ENCODE assay signal across 8 cellular contexts in the genomic region with DNA sequence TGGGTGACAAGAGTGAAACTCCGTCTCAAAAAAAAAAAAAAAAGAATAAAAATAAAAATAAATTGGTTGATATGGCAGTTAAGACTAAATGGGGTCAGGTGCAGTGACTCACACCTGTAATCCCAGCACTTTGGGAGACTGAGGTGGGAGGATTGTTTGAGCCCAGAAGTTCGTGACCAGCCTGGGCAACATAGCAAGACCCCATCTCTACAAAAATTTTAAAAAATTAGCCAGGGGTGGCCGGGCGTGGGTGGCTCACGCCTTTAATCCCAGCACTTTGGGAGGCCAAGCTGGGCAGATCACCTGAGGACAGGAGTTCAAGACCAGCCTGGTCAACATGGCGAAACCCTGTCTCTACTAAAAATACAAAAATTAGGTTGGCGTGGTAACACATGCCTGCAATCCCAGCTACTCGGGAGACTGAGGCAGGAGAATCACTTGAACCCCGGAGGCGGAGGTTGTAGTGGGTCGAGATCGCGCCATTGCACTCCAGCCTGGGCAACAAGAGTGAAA. TPM values are rescaled to one million over a fixed set of nuclear protein-coding genes. Genes with fewer than 3 reads are reported as not detected.
A peak's percentile ranks its signal among the peaks of the same experiment; 100 is the strongest.
DNase-seq lines count a peak whose midpoint lies in the region; ATAC-seq and TF ChIP-seq lines count a peak whose summit lies in the region.
"Not testable (repeated sequence)": the region's sequence is repeated elsewhere in the genome, so short reads cannot be mapped to it uniquely, and the experiment has no call there.

No MANE protein-coding gene starts in this region.

- not testable (repeated sequence) for BruUV-seq in IMR-90 (replicated peaks; lab: Mats Ljungman, UMichigan)

- not testable (repeated sequence) for ATAC-seq in CD4-positive, CD25-positive, alpha-beta regulatory T cell (ENCODE audit: low read depth in 2 of 2); IMR-90 (ENCODE audit: low read depth); left lung

- H4K20me1 ChIP-seq in IMR-90 (ENCODE audit: insufficient read depth, low read length): not testable (repeated sequence)

- not testable (repeated sequence) for H3K9me1 ChIP-seq in IMR-90 (ENCODE audit: insufficient read depth, low read length)

- peak overlapping the region; percentile 52 for H4K5ac ChIP-seq in IMR-90 (ENCODE audit: low read depth, low read length)

- not testable (repeated sequence) for H2BK5ac ChIP-seq in IMR-90 (ENCODE audit: low read depth, low read length, poor library complexity, severe bottlenecking)

- POLR2A ChIA-PET in IMR-90 (lab: Charles Lee; ENCODE audit: unreplicated experiment): not testable (repeated sequence)

- dilution Hi-C loops in IMR-90 (cut with HindIII; ENCODE audit: low sequenced_read_pairs, unreplicated experiment): not testable (repeated sequence)

- not testable (repeated sequence) for H2AK9ac ChIP-seq in IMR-90 (replicated peaks; ENCODE audit: low read depth, low read length, poor library complexity)

- DNase-seq in CD4-positive, CD25-positive, alpha-beta regulatory T cell; IMR-90; astrocyte of the cerebellum (ENCODE audit: low read depth); epithelial cell of proximal tubule (ENCODE audit: low read depth); left lung: not testable (repeated sequence)

- in situ Hi-C loops in IMR-90 (cut with MboI; ENCODE audit: low sequenced_read_pairs); astrocyte of the cerebellum (cut with HindIII; ENCODE audit: low sequenced_read_pairs): not testable (repeated sequence)

- not testable (repeated sequence) for H2AK5ac ChIP-seq in IMR-90 (ENCODE audit: low read depth, low read length)

- CTCF ChIA-PET in IMR-90 (lab: Yijun Ruan, JAX): interaction anchor here (0.6 to 1.3 kb wide), 3 partner anchors 12 to 24 kb away, joined by 3 to 5 read pairs (median 3); no protein-coding TSS in a partner anchor

- peak overlapping the region; percentile 92 to 100 (median 98) for H3K4me3 Mint-ChIP-seq in CD4-positive, CD25-positive, alpha-beta regulatory T cell

- H3K36me3 ChIP-seq in CD4-positive, CD25-positive, alpha-beta regulatory T cell (ENCODE audit: control insufficient read depth, insufficient read depth, low read length): peaks cover 15% of the 10 kb centered on the region
- H3K36me3 ChIP-seq in IMR-90 (ENCODE audit: control insufficient read depth, insufficient read depth, low read length): not testable (repeated sequence)
- H3K36me3 ChIP-seq in left lung (peaks cover 0 to 14% of the 10 kb centered on the region in 2 donors), neuron (ENCODE audit: insufficient read depth, low read length) (peaks cover 17% of the 10 kb centered on the region), subcutaneous abdominal adipose tissue (ENCODE audit: control insufficient read depth in 5 of 5, insufficient read depth in 5 of 5, low read length in 5 of 5) (peaks cover 0 to 11% (median 3%) of the 10 kb centered on the region in 5 donors)

- H3K27me3 Mint-ChIP-seq in CD4-positive, CD25-positive, alpha-beta regulatory T cell: not testable (repeated sequence)

- H3K36me3 Mint-ChIP-seq in CD4-positive, CD25-positive, alpha-beta regulatory T cell: peaks cover 16% of the 10 kb centered on the region

- H3K27me3 ChIP-seq in CD4-positive, CD25-positive, alpha-beta regulatory T cell (ENCODE audit: control insufficient read depth, insufficient read depth, low read length); IMR-90 (ENCODE audit: control insufficient read depth, insufficient read depth, low read length); left lung; neuron (ENCODE audit: insufficient read depth, low read length); subcutaneous abdominal adipose tissue (ENCODE audit: control insufficient read depth in 5 of 5, insufficient read depth in 4 of 5, low read length in 5 of 5): not testable (repeated sequence)

- H3K27ac Mint-ChIP-seq in CD4-positive, CD25-positive, alpha-beta regulatory T cell: peak overlapping the region; percentile 84 to 99 (median 98)

- peak overlapping the region; percentile 92 for H2AFZ ChIP-seq in IMR-90 (replicated peaks; ENCODE audit: low read length, poor library complexity)
- H2AFZ ChIP-seq in neuron (ENCODE audit: low read depth, low read length): peak overlapping the region; percentile 92

- peak overlapping the region; percentile 69; the same call in 1 of the 2 replicates for H3K23ac ChIP-seq in IMR-90 (ENCODE audit: low read depth, low read length)

- H3K4me1 Mint-ChIP-seq in CD4-positive, CD25-positive, alpha-beta regulatory T cell: peaks cover 7 to 41% (median 27%) of the 10 kb centered on the region in 4 donors

- H3K9me3 ChIP-seq in CD4-positive, CD25-positive, alpha-beta regulatory T cell (ENCODE audit: control insufficient read depth in 2 of 2, low read length in 2 of 2); IMR-90 (ENCODE audit: control insufficient read depth, insufficient read depth, low read length); left lung; neuron (ENCODE audit: low read length); subcutaneous abdominal adipose tissue (ENCODE audit: control insufficient read depth in 5 of 5, low read length in 5 of 5): not testable (repeated sequence)

- peak overlapping the region; percentile 68 for H3K4ac ChIP-seq in IMR-90 (ENCODE audit: low read depth, low read length)

- 0 out of 2 replicates have a peak overlapping the region, but pooled peaks have one; percentile 83 for H3K14ac ChIP-seq in IMR-90 (replicated peaks; ENCODE audit: low read depth, low read length)

- H2BK15ac ChIP-seq in IMR-90 (ENCODE audit: low read depth, low read length): not testable (repeated sequence)

- intact Hi-C loops in IMR-90 (cut with micrococcal nuclease); left lung (cut with DNase I): not testable (repeated sequence)

- H3K9me3 Mint-ChIP-seq in CD4-positive, CD25-positive, alpha-beta regulatory T cell: not testable (repeated sequence)

- peak overlapping the region; percentile 90 for H3K4me3 ChIP-seq in CD4-positive, CD25-positive, alpha-beta regulatory T cell (ENCODE audit: low read depth, low read length)
- H3K4me3 ChIP-seq in IMR-90 (ENCODE audit: insufficient read depth, low read depth, low read length) (peak overlapping the region; percentile 70), astrocyte of the cerebellum (ENCODE audit: low read depth, low read length) (peak overlapping the region; percentile 92), epithelial cell of proximal tubule (ENCODE audit: low read depth, low read length) (peak overlapping the region; percentile 98), left lung (peak overlapping the region; percentile 66 to 76), neuron (ENCODE audit: low read length) (peak overlapping the region; percentile 85), subcutaneous abdominal adipose tissue (ENCODE audit: low read depth in 1 of 5, low read length in 5 of 5) (peak overlapping the region; percentile 88 to 99 (median 95))

- 95% methylated on average over 4 of the region's 13 CpGs; no CpG with 5 or more reads in 1 of the 2 experiments for WGBS in IMR-90 (ENCODE audit: extremely low coverage in 2 of 2, insufficient read length in 1 of 2), 2 experiments

- not testable (repeated sequence) for TF ChIP-seq POLR2A in IMR-90 (IDR thresholded peaks at IDR 0.05; ENCODE audit: low read depth, low read length)

- H3K27ac ChIP-seq in CD4-positive, CD25-positive, alpha-beta regulatory T cell (ENCODE audit: insufficient read depth, low read length, poor library complexity, severe bottlenecking): peak overlapping the region; percentile 88
- H3K27ac ChIP-seq in IMR-90 (ENCODE audit: insufficient read depth, low read length) (peak overlapping the region; percentile 44), VCaP (peak overlapping the region; percentile 85), left lung (peak overlapping the region; percentile 91), subcutaneous abdominal adipose tissue (ENCODE audit: low read depth, low read length) (peak overlapping the region; percentile 58)

- H3K56ac ChIP-seq in IMR-90 (ENCODE audit: extremely low read depth, insufficient read depth, low read length): not testable (repeated sequence)

- peaks cover 20% of the 10 kb centered on the region for H3K4me1 ChIP-seq in CD4-positive, CD25-positive, alpha-beta regulatory T cell (ENCODE audit: control insufficient read depth, insufficient read depth, low read length, poor library complexity, severe bottlenecking)
- not testable (repeated sequence) for H3K4me1 ChIP-seq in IMR-90 (ENCODE audit: control insufficient read depth, insufficient read depth, low read length)
- H3K4me1 ChIP-seq in left lung (peaks cover 8 to 13% of the 10 kb centered on the region in 2 donors), neuron (ENCODE audit: insufficient read depth, low read length) (peaks cover 11% of the 10 kb centered on the region), subcutaneous abdominal adipose tissue (ENCODE audit: control insufficient read depth in 5 of 5, insufficient read depth in 5 of 5, low read length in 5 of 5) (peaks cover 5 to 20% (median 15%) of the 10 kb centered on the region in 5 donors)

- peaks cover 13 to 24% of the 10 kb centered on the region in 2 experiments for H3K79me1 ChIP-seq in IMR-90 (ENCODE audit: low read depth in 1 of 2, low read length in 2 of 2)

- not testable (repeated sequence) for TF ChIP-seq CTCF in IMR-90 (conservative IDR thresholded peaks at IDR 0.05; ENCODE audit: low read depth, low read length); VCaP (conservative IDR thresholded peaks at IDR 0.05); astrocyte of the cerebellum (IDR thresholded peaks at IDR 0.05; ENCODE audit: low read depth, low read length, missing control alignments); epithelial cell of proximal tubule (conservative IDR thresholded peaks at IDR 0.05; ENCODE audit: low read depth, low read length); left lung (IDR thresholded peaks at IDR 0.05)

- H3K4me2 ChIP-seq in IMR-90 (ENCODE audit: low read depth, low read length): peak overlapping the region; percentile 96

- not testable (repeated sequence) for TF ChIP-seq RAD21 in IMR-90 (IDR thresholded peaks at IDR 0.05; ENCODE audit: low read length)

- not testable (repeated sequence) for H2BK120ac ChIP-seq in IMR-90 (ENCODE audit: low read depth, low read length)

- not testable (repeated sequence) for H2BK20ac ChIP-seq in IMR-90 (ENCODE audit: low read depth, low read length)

- H3K9ac ChIP-seq in IMR-90 (ENCODE audit: low read depth, low read length) (peak overlapping the region; percentile 74), subcutaneous abdominal adipose tissue (ENCODE audit: low read length in 5 of 5) (peak overlapping the region; percentile 60 to 93 (median 89))

- H3K18ac ChIP-seq in IMR-90 (ENCODE audit: low read depth, low read length): not testable (repeated sequence)

- H4K8ac ChIP-seq in IMR-90 (ENCODE audit: low read depth in 2 of 2, low read length in 2 of 2): peak overlapping the region; percentile 76 to 92; a peak in 2 of 4 replicates

- not testable (repeated sequence) for H4K91ac ChIP-seq in IMR-90 (ENCODE audit: insufficient read depth, low read depth, low read length)

RNA-seq across cellular contexts. Expression of gene CASP8AP2, which starts 1.1 kb away (rescaled TPM):
- total RNA-seq in CD4-positive, CD25-positive, alpha-beta regulatory T cell: 30.8 TPM
- 10 to 100 TPM; 48.4 to 59.2 (median 52.8) TPM for polyA plus RNA-seq in CD4-positive, CD25-positive, alpha-beta regulatory T cell
- total RNA-seq in IMR-90 (2012; rRNA removed): 11.1 and 19.2 TPM in 2 replicates
- polyA plus RNA-seq in IMR-90 (2012; rRNA removed): 4.1 and 5.0 TPM in 2 replicates
- polyA plus RNA-seq in IMR-90 (2012; cell fraction: cytosol; rRNA removed): 0.32 and 0.50 TPM in 2 replicates
- 1.4 and 8.3 TPM in 2 replicates for polyA plus RNA-seq in IMR-90 (2012; cell fraction: nucleus; rRNA removed; ENCODE audit: low replicate concordance)
- total RNA-seq in epithelial cell of proximal tubule: 8.2 and 12.5 TPM in 2 replicates
- 10 to 100 TPM; 15.9 to 16.4 TPM for total RNA-seq in left lung

RNA-seq across cellular contexts. Expression of gene MDN1, which starts 8.9 kb away (rescaled TPM):
- 49.2 TPM for total RNA-seq in CD4-positive, CD25-positive, alpha-beta regulatory T cell
- 1 to 10 TPM; 5.7 to 7.1 (median 6.3) TPM for polyA plus RNA-seq in CD4-positive, CD25-positive, alpha-beta regulatory T cell
- total RNA-seq in IMR-90 (2012; rRNA removed) (26.7 and 29.7 TPM in 2 replicates), epithelial cell of proximal tubule (11.3 and 13.2 TPM in 2 replicates), left lung (10 to 100 TPM; 24.6 to 35.0 TPM)
- 7.4 and 7.7 TPM in 2 replicates for polyA plus RNA-seq in IMR-90 (2012; rRNA removed)
- polyA plus RNA-seq in IMR-90 (2012; cell fraction: cytosol; rRNA removed): 1.6 and 4.1 TPM in 2 replicates
- 4.6 and 23.1 TPM in 2 replicates for polyA plus RNA-seq in IMR-90 (2012; cell fraction: nucleus; rRNA removed; ENCODE audit: low replicate concordance)
